Comparison of ENCODE assay signal across 2 cellular contexts in genomic region chr5:6585168-6585567, GRCh38.
TF ChIP-seq lines count a peak whose summit lies in the region.

No MANE protein-coding gene starts in this region.

TF ChIP-seq in endothelial cell of umbilical vein, 7 proteins besides CTCF, POLR2A, EP300 and RAD21 (continued from another document):
- TF ChIP-seq, protein P1, sequence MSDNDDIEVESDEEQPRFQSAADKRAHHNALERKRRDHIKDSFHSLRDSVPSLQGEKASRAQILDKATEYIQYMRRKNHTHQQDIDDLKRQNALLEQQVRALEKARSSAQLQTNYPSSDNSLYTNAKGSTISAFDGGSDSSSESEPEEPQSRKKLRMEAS (IDR thresholded peaks at IDR 0.05; ENCODE audit: insufficient read depth, insufficient read length): no peak
- no peak for TF ChIP-seq POLR2AphosphoS5 (IDR thresholded peaks at IDR 0.05; ENCODE audit: insufficient read depth, low read depth, low read length)
- no peak for TF ChIP-seq EZH2 (IDR thresholded peaks at IDR 0.05; ENCODE audit: borderline replicate concordance, low read depth, low read length, severe bottlenecking)

TF ChIP-seq in SK-N-SH treated with all-trans-retinoic acid at 6 μM for 48 hours, 23 proteins besides CTCF, POLR2A, EP300 and RAD21 (continued from another document):
- TF ChIP-seq ZC3H10 (CRISPR knock-in tag; IDR thresholded peaks at IDR 0.05) (no peak), ZNF70 (CRISPR knock-in tag; IDR thresholded peaks at IDR 0.05) (no peak), CREB5 (CRISPR knock-in tag; IDR thresholded peaks at IDR 0.05; ENCODE audit: low read depth) (no peak), PATZ1 (CRISPR knock-in tag; IDR thresholded peaks at IDR 0.05; ENCODE audit: borderline replicate concordance) (no peak), ZNF565 (CRISPR knock-in tag; conservative IDR thresholded peaks at IDR 0.05; ENCODE audit: low read depth) (no peak), CSRNP3 (CRISPR knock-in tag; IDR thresholded peaks at IDR 0.05) (no peak), ZFP30 (CRISPR knock-in tag; IDR thresholded peaks at IDR 0.05) (no peak), GLIS3 (CRISPR knock-in tag; IDR thresholded peaks at IDR 0.05) (no peak), TCF4 (CRISPR knock-in tag; IDR thresholded peaks at IDR 0.05; ENCODE audit: borderline replicate concordance) (no peak), RARB (CRISPR knock-in tag; IDR thresholded peaks at IDR 0.05) (no peak)
